Comparison of ENCODE assay signal across 9 cellular contexts in genomic region chr6:56593801-56594318, GRCh38. TPM values are rescaled to one million over a fixed set of nuclear protein-coding genes. Genes with fewer than 3 reads are reported as not detected.
A peak's percentile ranks its signal among the peaks of the same experiment; 100 is the strongest.
DNase-seq lines count a peak whose midpoint lies in the region; ATAC-seq and TF ChIP-seq lines count a peak whose summit lies in the region.
"Had no signal": no experiment of that assay in that cellular context is flagged by ENCODE, and none has a peak within 500 bp of the region (broad histone marks: within the 10 kb centered on the region; RNA-seq: fewer than 3 reads in every experiment).

No MANE protein-coding gene starts in this region.

- TF ChIP-seq CTCF in GM13976 (IDR thresholded peaks at IDR 0.05; ENCODE audit: borderline replicate concordance, control extremely low read depth, extremely low read depth, insufficient read depth, missing control alignments) = no peak
- TF ChIP-seq CTCF in cardiac fibroblast (IDR thresholded peaks at IDR 0.05; ENCODE audit: low read depth, low read length) = no peak
- no peak for TF ChIP-seq CTCF in chondrocyte (IDR thresholded peaks at IDR 0.05)

- ATAC-seq in GM21360 (IDR thresholded peaks at IDR 0.05; ENCODE audit: unreplicated experiment) (peak; percentile 94), HG03460 (IDR thresholded peaks at IDR 0.05; ENCODE audit: unreplicated experiment) (peak; percentile 94)
- ATAC-seq: K562 had no signal

- no peak overlapping the region for H3K4me3 ChIP-seq in cardiac fibroblast (replicated peaks in 1 of 2; ENCODE audit: low read depth in 2 of 2, low read length in 2 of 2)
- H3K4me3 ChIP-seq: K562 had no signal

- H3K4me3 Mint-ChIP-seq in chondrocyte (ENCODE audit: unreplicated experiment) = no peak overlapping the region

- in situ Hi-C loops in GM13976 (cut with MboI; ENCODE audit: low sequenced_read_pairs, unreplicated experiment) = loop anchor here (5.0 kb wide), 1 partner anchor 232 kb away; no protein-coding TSS in a partner anchor

- H3K27me3 Mint-ChIP-seq in chondrocyte (ENCODE audit: low read depth) = no peaks in the 10 kb centered on the region

- DNase-seq in GM13976 (ENCODE audit: low spot score) (peak; percentile 58), cardiac fibroblast (ENCODE audit: low read depth in 2 of 2) (peak; percentile 12 to 38), NCI-H446 (lab: John Stamatoyannopoulos, UW) (no peak), COLO668 (lab: John Stamatoyannopoulos, UW; ENCODE audit: unreplicated experiment) (no peak), chondrocyte (ENCODE audit: low spot score) (no peak)
- no peak for DNase-seq in effector CD4-positive, alpha-beta T cell

- H3K9me3 Mint-ChIP-seq in chondrocyte (ENCODE audit: low read depth) = no peaks in the 10 kb centered on the region

- H3K36me3 Mint-ChIP-seq in chondrocyte (ENCODE audit: low read depth) = peaks cover 26% of the 10 kb centered on the region

- H3K27ac Mint-ChIP-seq in chondrocyte (ENCODE audit: unreplicated experiment) = no peak overlapping the region

- no peaks in the 10 kb centered on the region for H3K4me1 Mint-ChIP-seq in chondrocyte (ENCODE audit: low read depth)

RNA-seq across cellular contexts. Expression of gene DST, which starts 48.8 kb away (rescaled TPM):
- 160 to 273 TPM (median 168 TPM) in 3 replicates for total RNA-seq in chondrocyte

Comparison
In these comparisons a context has a peak if more than half of its experiments do, and no peak if none do; other contexts are left out.
1. DNase-seq: peak in GM13976 (single experiment) and cardiac fibroblast (2 of 2); none in NCI-H446 (0 of 2), effector CD4-positive, alpha-beta T cell (single experiment), COLO668 (single experiment) and chondrocyte (single experiment).